In the genomic region with DNA sequence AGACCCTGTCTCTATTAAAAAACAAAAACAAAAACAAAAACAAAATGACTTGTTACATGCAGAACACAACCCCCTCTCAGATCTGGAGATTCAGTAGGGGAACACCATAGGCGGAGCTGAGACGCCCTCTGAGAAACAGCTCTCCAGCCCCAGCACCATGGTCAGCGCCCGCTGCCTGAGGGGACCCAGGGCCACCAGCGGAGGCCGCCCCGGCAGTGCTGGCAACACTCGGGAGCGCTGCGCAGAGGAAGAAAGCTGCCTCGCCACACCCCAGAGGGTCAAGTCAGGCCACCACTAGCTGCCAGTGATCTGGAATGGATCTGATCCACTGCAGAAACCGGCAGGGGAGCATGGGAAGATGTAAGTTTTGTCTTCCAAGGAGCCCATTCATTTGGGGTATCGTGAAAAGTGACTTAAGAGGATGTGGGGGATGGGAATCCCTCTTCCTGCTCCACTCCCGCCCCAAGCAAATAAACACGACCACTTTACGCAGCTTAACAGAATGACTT, we compare ENCODE assay signal across 9 cellular contexts. TPM values are rescaled to one million over a fixed set of nuclear protein-coding genes. Genes with fewer than 3 reads are reported as not detected.
DNase-seq lines count a peak whose midpoint lies in the region; ATAC-seq and TF ChIP-seq lines count a peak whose summit lies in the region.
"Had no signal": no experiment of that assay in that cellular context is flagged by ENCODE, and none has a peak within 500 bp of the region (broad histone marks: within the 10 kb centered on the region; RNA-seq: fewer than 3 reads in every experiment).

No MANE protein-coding gene starts in this region.

- no peaks in the 10 kb centered on the region for H3K36me3 ChIP-seq in iPS DF 6.9 (ENCODE audit: control insufficient read depth, insufficient read depth, low read length)
- H3K36me3 ChIP-seq: Peyer's patch had no signal

- H3K9me3 Mint-ChIP-seq in CD14-positive monocyte, result peaks cover 0 to 35% (median 11%) of the 10 kb centered on the region in 7 donors

- H3K27ac Mint-ChIP-seq in CD14-positive monocyte, result no peak overlapping the region

- H3K4me3 Mint-ChIP-seq in CD14-positive monocyte, result peak overlapping the region in 1 of 2 donors; percentile 88

- no CpG with 5 or more reads among the region's 16 CpGs for WGBS in iPS DF 6.9 (ENCODE audit: insufficient coverage, insufficient read length)

- H3K27ac ChIP-seq in iPS DF 6.9 (ENCODE audit: low read length), result no peak overlapping the region
- H3K27ac ChIP-seq: Peyer's patch had no signal

- peak overlapping the region; percentile 17; the same call in 1 of the 2 replicates for H3K4me3 ChIP-seq in iPS DF 6.9 (ENCODE audit: low read length)

- peaks cover 47% of the 10 kb centered on the region for H3K27me3 ChIP-seq in iPS DF 6.9 (ENCODE audit: control insufficient read depth, insufficient read depth, low read length)

- DNase-seq in Kasumi-1 (lab: John Stamatoyannopoulos, UW) (peak; percentile 57 to 58), iPS DF 6.9 (ENCODE audit: low read depth, low spot score) (peak; percentile 57), CD14-positive monocyte (ENCODE audit: low spot score) (no peak), AML-193 (lab: John Stamatoyannopoulos, UW) (no peak)
- DNase-seq in activated naive CD4-positive, alpha-beta T cell treated with Interleukin-2 at 50 U/mL for 16 hours, result peak; percentile 50
- peak; percentile 35 to 45 for DNase-seq in stimulated activated CD8-positive, alpha-beta memory T cell treated with anti-CD3 and anti-CD28 coated beads, Interleukin-2, amount 100 ng/mL, for 48 hours (ENCODE audit: low read depth in 2 of 2)

- peaks cover 77 to 91% (median 78%) of the 10 kb centered on the region in 3 donors for H3K27me3 Mint-ChIP-seq in CD14-positive monocyte (ENCODE audit: low read depth in 3 of 3)

- intact Hi-C loops in CD14-positive monocyte (cut with micrococcal nuclease), result no loop called here

- H3K4me1 ChIP-seq in iPS DF 6.9 (ENCODE audit: control insufficient read depth, insufficient read depth, low read length), result peaks cover 9% of the 10 kb centered on the region

- ATAC-seq in HG02763 (IDR thresholded peaks at IDR 0.05; ENCODE audit: unreplicated experiment) (no peak), HG02571 (IDR thresholded peaks at IDR 0.05; ENCODE audit: unreplicated experiment) (no peak)

- no peak for TF ChIP-seq CTCF in CD14-positive monocyte (IDR thresholded peaks at IDR 0.05)

- peaks cover 16% of the 10 kb centered on the region for H3K4me1 Mint-ChIP-seq in CD14-positive monocyte

- no peaks in the 10 kb centered on the region for H3K9me3 ChIP-seq in iPS DF 6.9 (ENCODE audit: control insufficient read depth, insufficient read depth, low read length)
- H3K9me3 ChIP-seq: Peyer's patch had no signal

- H3K36me3 Mint-ChIP-seq in CD14-positive monocyte, result peaks cover 5 to 9% of the 10 kb centered on the region in 2 donors

RNA-seq across cellular contexts. Expression of a gene that starts 3.1 kb away (rescaled TPM):
- not detected for polyA plus RNA-seq in CD14-positive monocyte

Comparison
In these comparisons a context has a peak if more than half of its experiments do, and no peak if none do; other contexts are left out.
1. DNase-seq: peak in Kasumi-1 (2 of 2), activated naive CD4-positive, alpha-beta T cell treated with Interleukin-2 at 50 U/mL for 16 hours (single experiment), iPS DF 6.9 (single experiment) and stimulated activated CD8-positive, alpha-beta memory T cell treated with anti-CD3 and anti-CD28 coated beads, Interleukin-2, amount 100 ng/mL, for 48 hours (2 of 2); none in CD14-positive monocyte (single experiment) and AML-193 (0 of 2).